In genomic region chr5:158955636-158956035, GRCh38 we compare ENCODE assay signal across 30 cellular contexts.
"Had no signal": no experiment of that assay in that cellular context is flagged by ENCODE, and none has a peak within 500 bp of the region (broad histone marks: within the 10 kb centered on the region; RNA-seq: fewer than 3 reads in every experiment).

No MANE protein-coding gene starts in this region.

- H2AFZ ChIP-seq: parathyroid adenoma had no signal

- H3K36me3 Mint-ChIP-seq: activated CD4-positive, alpha-beta memory T cell treated with anti-CD3 and anti-CD28 coated beads for 36 hours; activated naive CD4-positive, alpha-beta T cell treated with anti-CD3 and anti-CD28 coated beads, Interleukin-2, amount 50 U/mL, for 24 hours had no signal

- H3K4me3 Mint-ChIP-seq: activated CD4-positive, alpha-beta memory T cell treated with anti-CD3 and anti-CD28 coated beads for 36 hours; activated CD4-positive, alpha-beta T cell treated with anti-CD3 and anti-CD28 coated beads, Interleukin-2, amount 10 ng/mL, durations not matched to agents 24 days and 14 days; activated naive CD4-positive, alpha-beta T cell treated with anti-CD3 and anti-CD28 coated beads, Interleukin-2, amount 50 U/mL, for 24 hours; activated naive CD8-positive, alpha-beta T cell treated with anti-CD3 and anti-CD28 coated beads, Interleukin-2, amount 50 U/mL, for 24 hours; activated T-helper 17 cell treated with anti-CD3 and anti-CD28 coated beads, Interleukin-2, amount 50 U/mL, for 72 hours; nephron progenitor cell had no signal

- H3K79me2 ChIP-seq: parathyroid adenoma had no signal

- H3K27me3 Mint-ChIP-seq: activated CD4-positive, alpha-beta memory T cell treated with anti-CD3 and anti-CD28 coated beads for 36 hours; activated CD4-positive, alpha-beta T cell treated with anti-CD3 and anti-CD28 coated beads, Interleukin-2, amount 10 ng/mL, durations not matched to agents 24 days and 14 days; activated naive CD4-positive, alpha-beta T cell treated with anti-CD3 and anti-CD28 coated beads, Interleukin-2, amount 50 U/mL, for 24 hours; activated naive CD8-positive, alpha-beta T cell treated with anti-CD3 and anti-CD28 coated beads, Interleukin-2, amount 50 U/mL, for 24 hours had no signal

- H3K4me1 ChIP-seq: parathyroid adenoma, sigmoid colon had no signal

- H3K36me3 ChIP-seq: sigmoid colon, tibial nerve, WERI-Rb-1 had no signal

- H3K9me3 ChIP-seq: psoas muscle, sigmoid colon had no signal

- H3K27ac Mint-ChIP-seq: activated CD4-positive, alpha-beta memory T cell treated with anti-CD3 and anti-CD28 coated beads for 36 hours; activated CD4-positive, alpha-beta T cell treated with anti-CD3 and anti-CD28 coated beads, Interleukin-2, amount 10 ng/mL, durations not matched to agents 24 days and 14 days; activated naive CD4-positive, alpha-beta T cell treated with anti-CD3 and anti-CD28 coated beads, Interleukin-2, amount 50 U/mL, for 24 hours; activated naive CD8-positive, alpha-beta T cell treated with anti-CD3 and anti-CD28 coated beads, Interleukin-2, amount 50 U/mL, for 24 hours; activated T-helper 17 cell treated with anti-CD3 and anti-CD28 coated beads, Interleukin-2, amount 50 U/mL, for 72 hours had no signal

- H3K4me3 ChIP-seq: psoas muscle, sigmoid colon, tibial nerve had no signal

- DNase-seq: activated CD4-positive, alpha-beta memory T cell treated with anti-CD3 and anti-CD28 coated beads for 36 hours; activated CD4-positive, alpha-beta T cell treated with anti-CD3 and anti-CD28 coated beads, Interleukin-2, amount 10 ng/mL, durations not matched to agents 24 days and 14 days; activated CD4-positive, CD25-positive, alpha-beta regulatory T cell treated with anti-CD3 and anti-CD28 coated beads, Interleukin-2, amount 50 U/mL, for 72 hours; activated CD8-positive, alpha-beta memory T cell treated with anti-CD3 and anti-CD28 coated beads, Interleukin-2, amount 50 U/mL, for 4 hours; activated gamma-delta T cell treated with Interleukin-2 at 50 U/mL for 16 hours; activated naive CD8-positive, alpha-beta T cell treated with anti-CD3 and anti-CD28 coated beads, Interleukin-2, amount 50 U/mL, for 24 hours; activated T-cell treated with anti-CD3 and anti-CD28 coated beads, Interleukin-2, amount 50 U/mL, for 1 hour; amygdala; caudate nucleus; cortex of kidney; foreskin fibroblast; head of caudate nucleus; hippocampal formation; left cardiac atrium; left ventricle myocardium superior; nephron progenitor cell; psoas muscle; sigmoid colon; small intestine; stimulated activated CD4-positive, alpha-beta T cell treated with anti-CD3 and anti-CD28 coated beads, Interleukin-4, amount 100 ng/mL, for 4 hours; stimulated activated CD8-positive, alpha-beta memory T cell treated with anti-CD3 and anti-CD28 coated beads, Interleukin-4, amount 100 ng/mL, for 48 hours; stimulated activated naive CD4-positive, alpha-beta T cell; T1000; WERI-Rb-1 had no signal

- FAIRE-seq: keratinocyte, small intestine had no signal

- H3K4me1 Mint-ChIP-seq: activated T-helper 17 cell treated with anti-CD3 and anti-CD28 coated beads, Interleukin-2, amount 50 U/mL, for 72 hours had no signal

- H3K27me3 ChIP-seq: sigmoid colon, tibial nerve had no signal

- H3K27ac ChIP-seq: parathyroid adenoma, psoas muscle, sigmoid colon, tibial nerve, WERI-Rb-1 had no signal

- ATAC-seq: activated naive CD8-positive, alpha-beta T cell treated with anti-CD3 and anti-CD28 coated beads, Interleukin-2, amount 50 U/mL, for 24 hours; activated T-helper 17 cell treated with anti-CD3 and anti-CD28 coated beads, Interleukin-2, amount 50 U/mL, for 72 hours; esophagus mucosa; left cardiac atrium; left ventricle myocardium superior; psoas muscle had no signal

- H3K9me3 Mint-ChIP-seq: activated CD4-positive, alpha-beta memory T cell treated with anti-CD3 and anti-CD28 coated beads for 36 hours; activated CD4-positive, alpha-beta T cell treated with anti-CD3 and anti-CD28 coated beads, Interleukin-2, amount 10 ng/mL, durations not matched to agents 24 days and 14 days; activated naive CD4-positive, alpha-beta T cell treated with anti-CD3 and anti-CD28 coated beads, Interleukin-2, amount 50 U/mL, for 24 hours; activated naive CD8-positive, alpha-beta T cell treated with anti-CD3 and anti-CD28 coated beads, Interleukin-2, amount 50 U/mL, for 24 hours; activated T-helper 17 cell treated with anti-CD3 and anti-CD28 coated beads, Interleukin-2, amount 50 U/mL, for 72 hours had no signal

- H3K9ac ChIP-seq: parathyroid adenoma had no signal
